ENCODE assay signal across 33 cellular contexts in the genomic region with DNA sequence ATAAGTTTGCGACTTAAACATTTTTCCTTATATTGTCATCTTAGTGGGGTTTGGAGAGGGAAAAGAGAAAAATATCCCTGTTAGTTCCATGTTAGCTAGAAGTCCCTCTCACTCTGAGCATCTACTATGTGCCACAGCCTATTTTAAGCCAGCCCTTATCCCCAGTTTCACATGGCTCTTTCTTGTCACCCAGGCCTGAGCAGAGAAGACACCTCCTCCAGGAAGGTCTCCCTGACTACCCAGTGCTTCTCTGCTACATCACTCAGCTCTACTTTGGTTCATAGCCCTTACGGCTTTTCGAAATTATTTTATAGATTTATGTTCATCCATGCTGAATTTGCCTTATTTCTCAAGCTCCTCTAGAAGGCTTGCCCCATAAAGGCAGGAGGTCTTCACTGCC. TPM values are rescaled to one million over a fixed set of nuclear protein-coding genes. Genes with fewer than 3 reads are reported as not detected.
DNase-seq lines count a peak whose midpoint lies in the region; ATAC-seq and TF ChIP-seq lines count a peak whose summit lies in the region.
"Had no signal": no experiment of that assay in that cellular context is flagged by ENCODE, and none has a peak within 500 bp of the region (broad histone marks: within the 10 kb centered on the region; RNA-seq: fewer than 3 reads in every experiment).

No MANE protein-coding gene starts in this region.

- peak overlapping the region; percentile 35 for H3K27ac Mint-ChIP-seq in activated naive CD4-positive, alpha-beta T cell treated with anti-CD3 and anti-CD28 coated beads, Interleukin-2, amount 50 U/mL, for 24 hours
- peak overlapping the region; percentile 88 for H3K27ac Mint-ChIP-seq in T-helper 17 cell
- H3K27ac Mint-ChIP-seq in naive B cell: peak overlapping the region in 4 of 6 donors; percentile 77 to 90 (median 84)
- H3K27ac Mint-ChIP-seq: progenitor cell of endocrine pancreas had no signal

- no peak for DNase-seq in activated naive CD4-positive, alpha-beta T cell treated with anti-CD3 and anti-CD28 coated beads, Interleukin-2, amount 50 U/mL, for 16 hours
- DNase-seq in T-helper 17 cell: no peak
- DNase-seq in naive B cell: no peak
- no peak for DNase-seq in gastrocnemius medialis
- no peak for DNase-seq in right atrium auricular region (ENCODE audit: low spot score)
- DNase-seq: activated CD4-positive, alpha-beta T cell treated with anti-CD3 and anti-CD28 coated beads for 48 hours; activated gamma-delta T cell; AML-193; amygdala; COR-L47; H7; hypothalamus; Karpas-422; left colon; NCI-H2029; NCI-H2227 treated with DMSO at 0.1 percent for 48 hours; NCI-H526 treated with DMSO at 0.1 percent for 48 hours; NK-92 treated with Interleukin-12 subunit alpha and Interleukin-12 subunit beta, amount 100 ng/mL, for 24 hours; nucleus accumbens; PC-3; sigmoid colon; stimulated activated CD4-positive, alpha-beta T cell treated with anti-CD3 and anti-CD28 coated beads, Interleukin-4, amount 100 ng/mL, for 1 hour; stomach; T-helper 9 cell; tibial artery had no signal

- in situ Hi-C loops in gastrocnemius medialis (cut with MboI; ENCODE audit: low sequenced_read_pairs in 4 of 4): loop anchor here in 1 of 4 donors (10.0 kb wide), 1 partner anchor 243 kb away; no protein-coding TSS in a partner anchor

- H3K4me3 ChIP-seq in gastrocnemius medialis: no peak overlapping the region
- H3K4me3 ChIP-seq in gastroesophageal sphincter: no peak overlapping the region
- no peak overlapping the region for H3K4me3 ChIP-seq in right atrium auricular region
- H3K4me3 ChIP-seq: breast epithelium, sigmoid colon, stomach, tibial artery, vagina had no signal

- H3K4me1 ChIP-seq in gastrocnemius medialis: peaks cover 36 to 41% of the 10 kb centered on the region in 2 donors
- H3K4me1 ChIP-seq in gastroesophageal sphincter: peaks cover 0 to 57% (median 8%) of the 10 kb centered on the region in 3 donors
- peaks cover 0 to 23% of the 10 kb centered on the region in 2 donors for H3K4me1 ChIP-seq in right atrium auricular region

- H3K36me3 Mint-ChIP-seq in activated naive CD4-positive, alpha-beta T cell treated with anti-CD3 and anti-CD28 coated beads, Interleukin-2, amount 50 U/mL, for 24 hours: no peaks in the 10 kb centered on the region
- H3K36me3 Mint-ChIP-seq in T-helper 17 cell (ENCODE audit: low read depth) (no peaks in the 10 kb centered on the region), naive B cell (no peaks in the 10 kb centered on the region)

- H3K9me3 ChIP-seq in T-helper 17 cell (ENCODE audit: control insufficient read depth, low read length, poor library complexity, severe bottlenecking) (no peaks in the 10 kb centered on the region), gastrocnemius medialis (no peaks in the 10 kb centered on the region), gastroesophageal sphincter (no peaks in the 10 kb centered on the region), right atrium auricular region (no peaks in the 10 kb centered on the region)
- H3K9me3 ChIP-seq: breast epithelium, sigmoid colon, stomach, tibial artery, vagina had no signal

- peaks cover 53% of the 10 kb centered on the region for H3K4me1 Mint-ChIP-seq in activated naive CD4-positive, alpha-beta T cell treated with anti-CD3 and anti-CD28 coated beads, Interleukin-2, amount 50 U/mL, for 24 hours
- peaks cover 40% of the 10 kb centered on the region for H3K4me1 Mint-ChIP-seq in T-helper 17 cell
- H3K4me1 Mint-ChIP-seq in naive B cell: peaks cover 40 to 60% (median 60%) of the 10 kb centered on the region in 3 donors

- no peaks in the 10 kb centered on the region for H3K27me3 Mint-ChIP-seq in activated naive CD4-positive, alpha-beta T cell treated with anti-CD3 and anti-CD28 coated beads, Interleukin-2, amount 50 U/mL, for 24 hours
- H3K27me3 Mint-ChIP-seq in T-helper 17 cell: no peaks in the 10 kb centered on the region
- H3K27me3 Mint-ChIP-seq in naive B cell: peaks cover 0 to 4% (median 0%) of the 10 kb centered on the region in 3 donors

- H3K27ac ChIP-seq in gastrocnemius medialis: peak overlapping the region in 3 of 4 donors; percentile 74 to 99 (median 92)
- H3K27ac ChIP-seq in gastroesophageal sphincter: no peak overlapping the region
- no peak overlapping the region for H3K27ac ChIP-seq in right atrium auricular region
- H3K27ac ChIP-seq: sigmoid colon, tibial artery, vagina, VCaP had no signal

- peak overlapping the region; percentile 69 for H3K4me3 Mint-ChIP-seq in activated naive CD4-positive, alpha-beta T cell treated with anti-CD3 and anti-CD28 coated beads, Interleukin-2, amount 50 U/mL, for 24 hours
- peak overlapping the region; percentile 58 for H3K4me3 Mint-ChIP-seq in T-helper 17 cell
- H3K4me3 Mint-ChIP-seq in naive B cell: peak overlapping the region in 4 of 8 donors; percentile 40 to 93 (median 62)

- H3K9me3 Mint-ChIP-seq in activated naive CD4-positive, alpha-beta T cell treated with anti-CD3 and anti-CD28 coated beads, Interleukin-2, amount 50 U/mL, for 24 hours: no peaks in the 10 kb centered on the region
- H3K9me3 Mint-ChIP-seq in naive B cell: no peaks in the 10 kb centered on the region

- TF ChIP-seq EP300 in gastroesophageal sphincter (IDR thresholded peaks at IDR 0.05): no peak

- no peak for TF ChIP-seq CTCF in gastrocnemius medialis (IDR thresholded peaks at IDR 0.05 in 4 of 5, conservative IDR thresholded peaks at IDR 0.05 in 1 of 5)
- no peak for TF ChIP-seq CTCF in gastroesophageal sphincter (IDR thresholded peaks at IDR 0.05)
- no peak for TF ChIP-seq CTCF in right atrium auricular region (IDR thresholded peaks at IDR 0.05)

- ATAC-seq in T-helper 17 cell (no peak), naive B cell (ENCODE audit: low read depth in 2 of 2) (no peak), gastrocnemius medialis (no peak), HG03097 (IDR thresholded peaks at IDR 0.05; ENCODE audit: low FRiP score, unreplicated experiment) (no peak), gastroesophageal sphincter (no peak)
- ATAC-seq: left colon, PC-3, SK-N-SH treated with all-trans-retinoic acid at 6 μM for 48 hours had no signal

- H3K36me3 ChIP-seq in gastrocnemius medialis: no peaks in the 10 kb centered on the region
- H3K36me3 ChIP-seq in gastroesophageal sphincter: no peaks in the 10 kb centered on the region
- no peaks in the 10 kb centered on the region for H3K36me3 ChIP-seq in right atrium auricular region
- H3K36me3 ChIP-seq: breast epithelium, sigmoid colon, stomach, tibial artery, vagina had no signal

- 89 to 100% methylated on average over 3 of the region's 3 CpGs for WGBS in gastroesophageal sphincter (ENCODE audit: low coverage in 1 of 2), 2 donors

- H3K27me3 ChIP-seq in gastrocnemius medialis: no peaks in the 10 kb centered on the region
- no peaks in the 10 kb centered on the region for H3K27me3 ChIP-seq in gastroesophageal sphincter
- H3K27me3 ChIP-seq in right atrium auricular region: no peaks in the 10 kb centered on the region
- H3K27me3 ChIP-seq: breast epithelium, sigmoid colon, stomach, tibial artery, vagina had no signal

- TF ChIP-seq POLR2A in gastrocnemius medialis (IDR thresholded peaks at IDR 0.05): no peak
- TF ChIP-seq POLR2A in gastroesophageal sphincter (IDR thresholded peaks at IDR 0.05): no peak

- intact Hi-C loops in gastrocnemius medialis (cut with DNase I; ENCODE audit: low total_unique reads): loop anchor here (5.0 kb wide), 1 partner anchor 35 kb away; no protein-coding TSS in a partner anchor

RNA-seq across cellular contexts. Expression of a gene that starts 7.2 kb away (rescaled TPM):
- total RNA-seq in T-helper 17 cell (10 to 100 TPM; 61.2 to 73.0 TPM), gastrocnemius medialis (100 to 1,000 TPM in 1 of 4 donors, 10 to 100 TPM in 3; 15.7 to 170 (median 63.8) TPM), gastroesophageal sphincter (10 to 100 TPM; 18.3 to 46.2 (median 35.2) TPM), right atrium auricular region (10 to 100 TPM; 37.8 to 43.8 TPM)
- 100 to 1,000 TPM in 2 of 6 donors, 10 to 100 TPM in 4; 93.2 to 151 (median 99.7) TPM for polyA plus RNA-seq in naive B cell (ENCODE audit: low read depth in 6 of 6)

RNA-seq across cellular contexts. Expression of a gene that starts 24.1 kb away (rescaled TPM):
- total RNA-seq in T-helper 17 cell (1 to 10 TPM; 4.9 to 8.4 TPM), gastrocnemius medialis (10 to 100 TPM; 10.1 to 21.2 (median 15.5) TPM), gastroesophageal sphincter (10 to 100 TPM in 3 of 4 donors, 1 to 10 TPM in 1; 8.9 to 22.2 (median 15.4) TPM), right atrium auricular region (10 to 100 TPM; 15.4 to 17.0 TPM)
- polyA plus RNA-seq in naive B cell (ENCODE audit: low read depth in 6 of 6): 1 to 10 TPM in 3 of 6 donors, under 1 TPM in 2, not detected in 1; 0.52 to 2.2 (median 1.2) TPM

Comparison
In these comparisons a context has a peak if more than half of its experiments do, and no peak if none do; other contexts are left out.
1. H3K27ac Mint-ChIP-seq: peak in every context shown above with its lines; median percentile 88 in T-helper 17 cell; 84 in naive B cell; 35 in activated naive CD4-positive, alpha-beta T cell treated with anti-CD3 and anti-CD28 coated beads, Interleukin-2, amount 50 U/mL, for 24 hours.
2. H3K27ac ChIP-seq: peak in gastrocnemius medialis (3 of 4); none in gastroesophageal sphincter (0 of 4) and right atrium auricular region (0 of 2).